1 cellular context compared by ENCODE assay signal in the genomic region with DNA sequence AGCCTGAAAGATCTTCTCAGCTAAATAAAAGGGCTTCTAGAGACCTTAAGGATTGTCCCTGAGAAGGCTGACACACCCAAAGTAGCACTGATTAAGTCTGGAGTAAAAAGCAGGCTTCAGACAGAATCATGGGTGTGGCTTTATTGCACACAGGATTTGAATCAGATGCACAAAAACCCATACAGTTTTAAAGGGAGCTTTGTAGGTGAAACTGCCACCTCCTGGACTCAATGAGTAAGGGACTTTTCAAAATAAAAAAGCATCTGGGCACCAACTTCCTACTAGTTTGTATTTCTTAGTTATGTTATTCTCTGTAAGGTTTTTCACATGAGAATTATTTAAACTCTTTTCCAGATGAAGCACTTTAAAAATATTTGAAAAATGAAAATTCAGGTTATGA.
TF ChIP-seq lines count a peak whose summit lies in the region.

No MANE protein-coding gene starts in this region.

TF ChIP-seq in GM12878, 131 proteins besides CTCF, POLR2A, EP300 and RAD21 (continued from another document):
- TF ChIP-seq, protein P1, sequence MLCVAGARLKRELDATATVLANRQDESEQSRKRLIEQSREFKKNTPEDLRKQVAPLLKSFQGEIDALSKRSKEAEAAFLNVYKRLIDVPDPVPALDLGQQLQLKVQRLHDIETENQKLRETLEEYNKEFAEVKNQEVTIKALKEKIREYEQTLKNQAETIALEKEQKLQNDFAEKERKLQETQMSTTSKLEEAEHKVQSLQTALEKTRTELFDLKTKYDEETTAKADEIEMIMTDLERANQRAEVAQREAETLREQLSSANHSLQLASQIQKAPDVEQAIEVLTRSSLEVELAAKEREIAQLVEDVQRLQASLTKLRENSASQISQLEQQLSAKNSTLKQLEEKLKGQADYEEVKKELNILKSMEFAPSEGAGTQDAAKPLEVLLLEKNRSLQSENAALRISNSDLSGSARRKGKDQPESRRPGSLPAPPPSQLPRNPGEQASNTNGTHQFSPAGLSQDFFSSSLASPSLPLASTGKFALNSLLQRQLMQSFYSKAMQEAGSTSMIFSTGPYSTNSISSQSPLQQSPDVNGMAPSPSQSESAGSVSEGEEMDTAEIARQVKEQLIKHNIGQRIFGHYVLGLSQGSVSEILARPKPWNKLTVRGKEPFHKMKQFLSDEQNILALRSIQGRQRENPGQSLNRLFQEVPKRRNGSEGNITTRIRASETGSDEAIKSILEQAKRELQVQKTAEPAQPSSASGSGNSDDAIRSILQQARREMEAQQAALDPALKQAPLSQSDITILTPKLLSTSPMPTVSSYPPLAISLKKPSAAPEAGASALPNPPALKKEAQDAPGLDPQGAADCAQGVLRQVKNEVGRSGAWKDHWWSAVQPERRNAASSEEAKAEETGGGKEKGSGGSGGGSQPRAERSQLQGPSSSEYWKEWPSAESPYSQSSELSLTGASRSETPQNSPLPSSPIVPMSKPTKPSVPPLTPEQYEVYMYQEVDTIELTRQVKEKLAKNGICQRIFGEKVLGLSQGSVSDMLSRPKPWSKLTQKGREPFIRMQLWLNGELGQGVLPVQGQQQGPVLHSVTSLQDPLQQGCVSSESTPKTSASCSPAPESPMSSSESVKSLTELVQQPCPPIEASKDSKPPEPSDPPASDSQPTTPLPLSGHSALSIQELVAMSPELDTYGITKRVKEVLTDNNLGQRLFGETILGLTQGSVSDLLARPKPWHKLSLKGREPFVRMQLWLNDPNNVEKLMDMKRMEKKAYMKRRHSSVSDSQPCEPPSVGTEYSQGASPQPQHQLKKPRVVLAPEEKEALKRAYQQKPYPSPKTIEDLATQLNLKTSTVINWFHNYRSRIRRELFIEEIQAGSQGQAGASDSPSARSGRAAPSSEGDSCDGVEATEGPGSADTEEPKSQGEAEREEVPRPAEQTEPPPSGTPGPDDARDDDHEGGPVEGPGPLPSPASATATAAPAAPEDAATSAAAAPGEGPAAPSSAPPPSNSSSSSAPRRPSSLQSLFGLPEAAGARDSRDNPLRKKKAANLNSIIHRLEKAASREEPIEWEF (IDR thresholded peaks at IDR 0.05; ENCODE audit: insufficient replicate concordance, low read depth, low read length) = no peak
- TF ChIP-seq FOXK2 (IDR thresholded peaks at IDR 0.05) = no peak
- TF ChIP-seq CEBPB (IDR thresholded peaks at IDR 0.05; ENCODE audit: borderline replicate concordance in 1 of 2, low read depth in 2 of 2, low read length in 2 of 2) = no peak
- no peak for TF ChIP-seq STAT3 (IDR thresholded peaks at IDR 0.05; ENCODE audit: low read depth, low read length)
- TF ChIP-seq, protein P2, sequence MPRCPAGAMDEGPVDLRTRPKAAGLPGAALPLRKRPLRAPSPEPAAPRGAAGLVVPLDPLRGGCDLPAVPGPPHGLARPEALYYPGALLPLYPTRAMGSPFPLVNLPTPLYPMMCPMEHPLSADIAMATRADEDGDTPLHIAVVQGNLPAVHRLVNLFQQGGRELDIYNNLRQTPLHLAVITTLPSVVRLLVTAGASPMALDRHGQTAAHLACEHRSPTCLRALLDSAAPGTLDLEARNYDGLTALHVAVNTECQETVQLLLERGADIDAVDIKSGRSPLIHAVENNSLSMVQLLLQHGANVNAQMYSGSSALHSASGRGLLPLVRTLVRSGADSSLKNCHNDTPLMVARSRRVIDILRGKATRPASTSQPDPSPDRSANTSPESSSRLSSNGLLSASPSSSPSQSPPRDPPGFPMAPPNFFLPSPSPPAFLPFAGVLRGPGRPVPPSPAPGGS (IDR thresholded peaks at IDR 0.05; ENCODE audit: borderline replicate concordance, insufficient read depth, low read depth, low read length, poor library complexity, severe bottlenecking) = no peak
